ENCODE assay signal across 10 cellular contexts in the genomic region with DNA sequence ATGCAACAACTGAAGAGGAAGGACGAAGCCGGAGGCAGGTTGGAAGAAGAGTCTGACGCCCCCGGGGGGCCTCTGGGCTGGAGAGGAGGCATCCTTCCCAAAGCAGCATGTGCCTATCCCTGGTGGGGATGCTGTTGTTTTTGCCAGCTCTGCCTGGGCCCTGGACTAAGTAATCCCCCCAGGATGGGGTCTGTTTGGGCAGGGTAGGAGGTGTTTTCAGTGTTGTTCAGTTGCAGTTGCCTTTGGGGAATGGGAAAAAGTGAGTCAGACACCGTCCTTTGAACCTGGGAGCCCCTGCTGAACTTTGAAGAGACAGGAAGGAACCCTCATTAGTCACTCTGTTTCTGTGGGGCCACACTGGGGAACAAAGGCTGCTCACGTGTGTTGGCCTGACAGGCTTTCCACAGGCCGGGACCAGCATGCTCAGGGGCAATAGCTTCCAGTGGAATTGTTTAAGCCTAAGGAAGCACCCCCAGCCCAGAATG. TPM values are rescaled to one million over a fixed set of nuclear protein-coding genes. Genes with fewer than 3 reads are reported as not detected.
DNase-seq lines count a peak whose midpoint lies in the region; ATAC-seq and TF ChIP-seq lines count a peak whose summit lies in the region.
"Had no signal": no experiment of that assay in that cellular context is flagged by ENCODE, and none has a peak within 500 bp of the region (broad histone marks: within the 10 kb centered on the region; RNA-seq: fewer than 3 reads in every experiment).

No MANE protein-coding gene starts in this region.

- no peaks in the 10 kb centered on the region for H3F3A ChIP-seq in neural progenitor cell (ENCODE audit: low read depth)

- H3K79me2 ChIP-seq in neural progenitor cell (ENCODE audit: low read depth): no peaks in the 10 kb centered on the region

- no peaks in the 10 kb centered on the region for H3K27me3 Mint-ChIP-seq in T-helper 1 cell treated with Interleukin-12 subunit alpha and Interleukin-12 subunit beta and Interleukin-4 antibody, amounts not matched to agents 30 μg/mL and 1 μg/mL, for 36 hours (ENCODE audit: low read depth)
- H3K27me3 Mint-ChIP-seq in activated T-helper 1 cell treated with anti-CD3 and anti-CD28 coated beads, Interleukin-12 subunit alpha, Interleukin-12 subunit beta, Interleukin-2, Interleukin-4 antibody, amounts not matched to agents 30 ng/mL and 10 ng/mL and 1 ng/mL, durations not matched to agents 14 hours and 24 hours and 36 hours (ENCODE audit: insufficient read depth): no peaks in the 10 kb centered on the region
- H3K27me3 Mint-ChIP-seq in neural progenitor cell (ENCODE audit: insufficient read depth, low read depth): peaks cover 2% of the 10 kb centered on the region

- DNase-seq in activated T-helper 1 cell treated with anti-CD3 and anti-CD28 coated beads, Interleukin-12 subunit alpha, Interleukin-12 subunit beta, Interleukin-2, Interleukin-4 antibody, amounts not matched to agents 30 ng/mL and 10 ng/mL and 1 ng/mL, durations not matched to agents 14 hours and 24 hours and 36 hours (ENCODE audit: low spot score): peak; percentile 23
- no peak for DNase-seq in neural progenitor cell (ENCODE audit: low spot score)
- DNase-seq in stimulated activated naive CD4-positive, alpha-beta T cell treated with Interleukin-2 at 50 U/mL for 16 hours (lab: John Stamatoyannopoulos, UW): peak; percentile 12
- no peak for DNase-seq in dorsolateral prefrontal cortex
- DNase-seq in ACHN: no peak
- DNase-seq: left ventricle myocardium inferior, NCI-H510A treated with DMSO at 0.1 percent for 48 hours had no signal

- no peak overlapping the region for H3K4me2 ChIP-seq in neural progenitor cell

- H3K27me3 ChIP-seq in neural progenitor cell: no peaks in the 10 kb centered on the region
- peaks cover 0 to 5% (median 0%) of the 10 kb centered on the region in 45 donors for H3K27me3 ChIP-seq in dorsolateral prefrontal cortex

- no peak overlapping the region for H3K4me3 Mint-ChIP-seq in T-helper 1 cell treated with Interleukin-12 subunit alpha and Interleukin-12 subunit beta and Interleukin-4 antibody, amounts not matched to agents 30 μg/mL and 1 μg/mL, for 36 hours
- H3K4me3 Mint-ChIP-seq in activated T-helper 1 cell treated with anti-CD3 and anti-CD28 coated beads, Interleukin-12 subunit alpha, Interleukin-12 subunit beta, Interleukin-2, Interleukin-4 antibody, amounts not matched to agents 30 ng/mL and 10 ng/mL and 1 ng/mL, durations not matched to agents 14 hours and 24 hours and 36 hours: no peak overlapping the region
- no peak overlapping the region for H3K4me3 Mint-ChIP-seq in neural progenitor cell

- no peaks in the 10 kb centered on the region for H3K36me3 ChIP-seq in neural progenitor cell
- H3K36me3 ChIP-seq: left ventricle myocardium inferior had no signal

- H3K27ac Mint-ChIP-seq in T-helper 1 cell treated with Interleukin-12 subunit alpha and Interleukin-12 subunit beta and Interleukin-4 antibody, amounts not matched to agents 30 μg/mL and 1 μg/mL, for 36 hours: peak overlapping the region; percentile 65
- peak overlapping the region; percentile 83 for H3K27ac Mint-ChIP-seq in activated T-helper 1 cell treated with anti-CD3 and anti-CD28 coated beads, Interleukin-12 subunit alpha, Interleukin-12 subunit beta, Interleukin-2, Interleukin-4 antibody, amounts not matched to agents 30 ng/mL and 10 ng/mL and 1 ng/mL, durations not matched to agents 14 hours and 24 hours and 36 hours
- H3K27ac Mint-ChIP-seq in neural progenitor cell: peak overlapping the region; percentile 60

- H3K4me1 ChIP-seq in neural progenitor cell: no peaks in the 10 kb centered on the region

- no peak overlapping the region for H3K9ac ChIP-seq in neural progenitor cell

- TF ChIP-seq CTCF in neural progenitor cell (IDR thresholded peaks at IDR 0.05): no peak
- no peak for TF ChIP-seq CTCF in dorsolateral prefrontal cortex (IDR thresholded peaks at IDR 0.05 in 54 of 56, conservative IDR thresholded peaks at IDR 0.05 in 2 of 56; ENCODE audit: low read depth in 1 of 56, partially characterized antibody in 56 of 56)

- ATAC-seq in HG03378 (IDR thresholded peaks at IDR 0.05; ENCODE audit: unreplicated experiment) (no peak), HG03571 (IDR thresholded peaks at IDR 0.05; ENCODE audit: unreplicated experiment) (no peak)

- in situ Hi-C loops in ACHN (cut with HindIII; ENCODE audit: low pct_ligation_motif_present, low pct_unique_long_range_greater_than_20kb, low sequenced_read_pairs): no loop called here

- no peak overlapping the region for H3K4me3 ChIP-seq in neural progenitor cell
- no peak overlapping the region for H3K4me3 ChIP-seq in dorsolateral prefrontal cortex
- H3K4me3 ChIP-seq: left ventricle myocardium inferior had no signal

- peaks cover 19% of the 10 kb centered on the region for H3K9me3 Mint-ChIP-seq in T-helper 1 cell treated with Interleukin-12 subunit alpha and Interleukin-12 subunit beta and Interleukin-4 antibody, amounts not matched to agents 30 μg/mL and 1 μg/mL, for 36 hours
- peaks cover 8% of the 10 kb centered on the region for H3K9me3 Mint-ChIP-seq in activated T-helper 1 cell treated with anti-CD3 and anti-CD28 coated beads, Interleukin-12 subunit alpha, Interleukin-12 subunit beta, Interleukin-2, Interleukin-4 antibody, amounts not matched to agents 30 ng/mL and 10 ng/mL and 1 ng/mL, durations not matched to agents 14 hours and 24 hours and 36 hours
- peaks cover 8% of the 10 kb centered on the region for H3K9me3 Mint-ChIP-seq in neural progenitor cell

- H2AFZ ChIP-seq in neural progenitor cell (replicated peaks): no peak overlapping the region

- intact Hi-C loops in activated T-helper 1 cell treated with anti-CD3 and anti-CD28 coated beads, Interleukin-12 subunit alpha, Interleukin-12 subunit beta, Interleukin-2, Interleukin-4 antibody, amounts not matched to agents 30 ng/mL and 10 ng/mL and 1 ng/mL, durations not matched to agents 14 hours and 24 hours and 36 hours (cut with micrococcal nuclease): loop anchor here (2.0 kb wide), 2 partner anchors 48 to 86 kb away; no protein-coding TSS in a partner anchor
- intact Hi-C loops in dorsolateral prefrontal cortex (cut with DNase I): no loop called here

- peaks cover 4% of the 10 kb centered on the region for H3K9me3 ChIP-seq in neural progenitor cell (ENCODE audit: low read depth)
- H3K9me3 ChIP-seq: left ventricle myocardium inferior had no signal

- peaks cover 43% of the 10 kb centered on the region for H3K4me1 Mint-ChIP-seq in T-helper 1 cell treated with Interleukin-12 subunit alpha and Interleukin-12 subunit beta and Interleukin-4 antibody, amounts not matched to agents 30 μg/mL and 1 μg/mL, for 36 hours (ENCODE audit: low read depth)
- peaks cover 52% of the 10 kb centered on the region for H3K4me1 Mint-ChIP-seq in activated T-helper 1 cell treated with anti-CD3 and anti-CD28 coated beads, Interleukin-12 subunit alpha, Interleukin-12 subunit beta, Interleukin-2, Interleukin-4 antibody, amounts not matched to agents 30 ng/mL and 10 ng/mL and 1 ng/mL, durations not matched to agents 14 hours and 24 hours and 36 hours (ENCODE audit: low read depth)
- H3K4me1 Mint-ChIP-seq in neural progenitor cell: peaks cover 19% of the 10 kb centered on the region

- H3K27ac ChIP-seq in neural progenitor cell (no peak overlapping the region), dorsolateral prefrontal cortex (no peak overlapping the region)
- H3K27ac ChIP-seq: left ventricle myocardium inferior had no signal

- peaks cover 5% of the 10 kb centered on the region for H3K36me3 Mint-ChIP-seq in T-helper 1 cell treated with Interleukin-12 subunit alpha and Interleukin-12 subunit beta and Interleukin-4 antibody, amounts not matched to agents 30 μg/mL and 1 μg/mL, for 36 hours (ENCODE audit: low read depth)
- H3K36me3 Mint-ChIP-seq in activated T-helper 1 cell treated with anti-CD3 and anti-CD28 coated beads, Interleukin-12 subunit alpha, Interleukin-12 subunit beta, Interleukin-2, Interleukin-4 antibody, amounts not matched to agents 30 ng/mL and 10 ng/mL and 1 ng/mL, durations not matched to agents 14 hours and 24 hours and 36 hours (ENCODE audit: low read depth): peaks cover 7% of the 10 kb centered on the region
- H3K36me3 Mint-ChIP-seq in neural progenitor cell: no peaks in the 10 kb centered on the region

- H4K20me1 ChIP-seq in neural progenitor cell (ENCODE audit: low read depth): no peaks in the 10 kb centered on the region

RNA-seq across cellular contexts. Expression of a gene that starts 35.2 kb away (rescaled TPM):
- 0.27 and 0.34 TPM in 2 replicates for total RNA-seq in activated T-helper 1 cell treated with anti-CD3 and anti-CD28 coated beads, Interleukin-12 subunit alpha, Interleukin-12 subunit beta, Interleukin-2, Interleukin-4 antibody, amounts not matched to agents 30 ng/mL and 10 ng/mL and 1 ng/mL, durations not matched to agents 14 hours and 24 hours and 36 hours
- 0.28 and 1.6 TPM in 2 replicates for total RNA-seq in neural progenitor cell (ENCODE audit: low replicate concordance)
- total RNA-seq in dorsolateral prefrontal cortex: 10 to 100 TPM in 28 of 120 experiments, 1 to 10 TPM in 92; 3.4 to 13.9 (median 8.0) TPM

RNA-seq across cellular contexts. Expression of a gene that starts 57.4 kb away (rescaled TPM):
- not detected in 2 replicates for total RNA-seq in activated T-helper 1 cell treated with anti-CD3 and anti-CD28 coated beads, Interleukin-12 subunit alpha, Interleukin-12 subunit beta, Interleukin-2, Interleukin-4 antibody, amounts not matched to agents 30 ng/mL and 10 ng/mL and 1 ng/mL, durations not matched to agents 14 hours and 24 hours and 36 hours
- total RNA-seq in neural progenitor cell (ENCODE audit: low replicate concordance): 0.19 TPM in 1 of 2 replicates, not detected in the other
- under 1 TPM in 1 of 120 experiments, not detected in 119; 0.30 TPM for total RNA-seq in dorsolateral prefrontal cortex
- total RNA-seq: left ventricle myocardium inferior had no signal

Comparison
In these comparisons a context has a peak if more than half of its experiments do, and no peak if none do; other contexts are left out.
1. DNase-seq: peak in activated T-helper 1 cell treated with anti-CD3 and anti-CD28 coated beads, Interleukin-12 subunit alpha, Interleukin-12 subunit beta, Interleukin-2, Interleukin-4 antibody, amounts not matched to agents 30 ng/mL and 10 ng/mL and 1 ng/mL, durations not matched to agents 14 hours and 24 hours and 36 hours (single experiment) and stimulated activated naive CD4-positive, alpha-beta T cell treated with Interleukin-2 at 50 U/mL for 16 hours (single experiment); none in neural progenitor cell (single experiment), dorsolateral prefrontal cortex (0 of 10) and ACHN (single experiment).
2. Peak in every context shown above with its lines, with median percentiles within 50 percentile points of each other: H3K27ac Mint-ChIP-seq.